ENCODE assay signal across 22 cellular contexts in genomic region chr1:237227507-237227906, GRCh38.
DNase-seq lines count a peak whose midpoint lies in the region; ATAC-seq, FAIRE-seq and TF ChIP-seq lines count a peak whose summit lies in the region.
"Had no signal": no experiment of that assay in that cellular context is flagged by ENCODE, and none has a peak within 500 bp of the region (broad histone marks: within the 10 kb centered on the region; RNA-seq: fewer than 3 reads in every experiment).

No MANE protein-coding gene starts in this region.

- H3K9ac ChIP-seq in H1 (replicated peaks in 1 of 4; ENCODE audit: extremely low read depth in 1 of 4, low read depth in 3 of 4, low read length in 3 of 4) (no peak overlapping the region), neuronal stem cell (ENCODE audit: low read depth, low read length, poor library complexity) (no peak overlapping the region)
- H3K9ac ChIP-seq: BLaER1, GM23248 had no signal

- H3K4ac ChIP-seq in H1 (replicated peaks; ENCODE audit: insufficient read length, low read depth, low read length): no peak overlapping the region
- H3K4ac ChIP-seq in neuronal stem cell (ENCODE audit: low read length): no peak overlapping the region

- H4K91ac ChIP-seq in H1 (replicated peaks; ENCODE audit: insufficient read length, low read length) (no peak overlapping the region), neuronal stem cell (ENCODE audit: low read depth, low read length, poor library complexity) (no peak overlapping the region)

- H3K4me2 ChIP-seq in H1 (ENCODE audit: insufficient read depth in 1 of 2, low read depth in 2 of 2, low read length in 2 of 2) (no peak overlapping the region), neuronal stem cell (ENCODE audit: insufficient read depth, low read length, poor library complexity, severe bottlenecking) (no peak overlapping the region)
- H3K4me2 ChIP-seq: BLaER1 had no signal

- no peak overlapping the region for H3K27ac ChIP-seq in H1 (ENCODE audit: low read depth, low read length)
- H3K27ac ChIP-seq in neuronal stem cell (replicated peaks; ENCODE audit: low read length): no peak overlapping the region
- H3K27ac ChIP-seq: BLaER1, GM23248 had no signal

- POLR2A ChIA-PET in H1 (lab: Charles Lee; ENCODE audit: partially characterized antibody): interaction anchor here (2.8 kb wide), 1 partner anchor 12 kb away, joined by 8 read pairs; no protein-coding TSS in a partner anchor

- intact Hi-C loops in left cardiac atrium (cut with DNase I): no loop called here

- no peak overlapping the region for H3K4me3 Mint-ChIP-seq in activated naive CD8-positive, alpha-beta T cell treated with anti-CD3 and anti-CD28 coated beads for 36 hours
- H3K4me3 Mint-ChIP-seq: CD14-positive monocyte; CD4-positive, alpha-beta memory T cell; IgD-negative memory B cell had no signal

- H3K36me3 Mint-ChIP-seq in activated naive CD8-positive, alpha-beta T cell treated with anti-CD3 and anti-CD28 coated beads for 36 hours: no peaks in the 10 kb centered on the region
- H3K36me3 Mint-ChIP-seq: CD14-positive monocyte; CD4-positive, alpha-beta memory T cell; IgD-negative memory B cell had no signal

- H3K23ac ChIP-seq in H1 (ENCODE audit: insufficient read length) (no peak overlapping the region), neuronal stem cell (ENCODE audit: low read depth, low read length, poor library complexity) (no peak overlapping the region)

- H3K18ac ChIP-seq in H1 (ENCODE audit: extremely low read depth, low read length) (no peak overlapping the region), neuronal stem cell (ENCODE audit: low read length) (no peak overlapping the region)

- H3K36me3 ChIP-seq in H1 (ENCODE audit: control insufficient read depth in 2 of 4, insufficient read depth in 4 of 4, low read length in 3 of 4) (no peaks in the 10 kb centered on the region; a peak in 1 of 8 replicates), neuronal stem cell (replicated peaks in 1 of 2; ENCODE audit: control insufficient read depth in 2 of 2, insufficient read depth in 2 of 2, low read length in 2 of 2) (no peaks in the 10 kb centered on the region)
- H3K36me3 ChIP-seq: BLaER1 had no signal

- no peaks in the 10 kb centered on the region; the same call in 1 of the 2 replicates for H3K23me2 ChIP-seq in H1 (ENCODE audit: low read depth, low read length)

- H3K4me1 Mint-ChIP-seq in activated naive CD8-positive, alpha-beta T cell treated with anti-CD3 and anti-CD28 coated beads for 36 hours: no peaks in the 10 kb centered on the region
- H3K4me1 Mint-ChIP-seq: CD14-positive monocyte; CD4-positive, alpha-beta memory T cell had no signal

- H2AK5ac ChIP-seq in H1 (ENCODE audit: low read depth, low read length): no peak overlapping the region
- H2AK5ac ChIP-seq in neuronal stem cell (ENCODE audit: low read depth, low read length): no peak overlapping the region

- H4K5ac ChIP-seq in H1 (ENCODE audit: insufficient read length, low read depth, low read length): no peak overlapping the region

- no peaks in the 10 kb centered on the region for H3K4me1 ChIP-seq in H1 (replicated peaks in 1 of 4; ENCODE audit: control insufficient read depth in 3 of 4, insufficient read depth in 4 of 4, low read length in 3 of 4)
- no peaks in the 10 kb centered on the region for H3K4me1 ChIP-seq in neuronal stem cell (ENCODE audit: control insufficient read depth in 2 of 2, insufficient read depth in 1 of 2, low read depth in 1 of 2, low read length in 2 of 2)
- H3K4me1 ChIP-seq: BLaER1 had no signal

- H2BK120ac ChIP-seq in H1 (replicated peaks; ENCODE audit: low read depth, low read length) (no peak overlapping the region), neuronal stem cell (ENCODE audit: low read depth, low read length) (no peak overlapping the region)

- no peak overlapping the region for H3K56ac ChIP-seq in H1 (replicated peaks; ENCODE audit: insufficient read length, low read depth, low read length)

- no peak for TF ChIP-seq EP300 in H1 (IDR thresholded peaks at IDR 0.05; ENCODE audit: borderline replicate concordance in 1 of 2, low read depth in 2 of 2, low read length in 2 of 2)

- no peak overlapping the region for H3K4me3 ChIP-seq in H1 (ENCODE audit: extremely low read depth in 1 of 4, insufficient read depth in 2 of 4, low read depth in 3 of 4, low read length in 4 of 4)
- no peak overlapping the region for H3K4me3 ChIP-seq in neuronal stem cell (ENCODE audit: low read length in 2 of 2)
- H3K4me3 ChIP-seq: BLaER1, GM12878, GM23248 had no signal

- no peak for FAIRE-seq in H1 (lab: Jason Lieb, UNC)
- FAIRE-seq: GM12878, GM19239, HepG2 had no signal

- no peaks in the 10 kb centered on the region for H3K27me3 Mint-ChIP-seq in activated naive CD8-positive, alpha-beta T cell treated with anti-CD3 and anti-CD28 coated beads for 36 hours

- H3K79me1 ChIP-seq in H1 (ENCODE audit: low read depth, low read length) (no peaks in the 10 kb centered on the region; the same call in 1 of the 2 replicates), neuronal stem cell (ENCODE audit: low read depth, low read length) (no peaks in the 10 kb centered on the region)

- H2AFZ ChIP-seq in H1 (ENCODE audit: low read length) (no peak overlapping the region), neuronal stem cell (ENCODE audit: low read length) (no peak overlapping the region)
- H2AFZ ChIP-seq: GM23248 had no signal

- TF ChIP-seq RAD21 in H1 (IDR thresholded peaks at IDR 0.05 in 1 of 2, conservative IDR thresholded peaks at IDR 0.05 in 1 of 2; ENCODE audit: low read depth in 2 of 2, low read length in 2 of 2): no peak

- no peak for TF ChIP-seq CTCF in H1 (IDR thresholded peaks at IDR 0.05; ENCODE audit: control extremely low read depth in 1 of 3, insufficient read depth in 1 of 3, low read depth in 1 of 3, low read length in 3 of 3)

- 0 out of 2 replicates have a peak overlapping the region, but pooled peaks have one; percentile 19 for H2BK15ac ChIP-seq in H1 (ENCODE audit: low read length)
- H2BK15ac ChIP-seq in neuronal stem cell (ENCODE audit: low read length): no peak overlapping the region

- H2BK5ac ChIP-seq in H1 (ENCODE audit: low read depth, low read length): no peak overlapping the region
- H2BK5ac ChIP-seq in neuronal stem cell (ENCODE audit: low read length): no peak overlapping the region

- no peak overlapping the region for H3K27ac Mint-ChIP-seq in activated naive CD8-positive, alpha-beta T cell treated with anti-CD3 and anti-CD28 coated beads for 36 hours
- H3K27ac Mint-ChIP-seq: CD14-positive monocyte; CD4-positive, alpha-beta memory T cell; IgD-negative memory B cell had no signal

- peak; percentile 51 to 59 for ATAC-seq in left cardiac atrium
- ATAC-seq: GM12878, HCT116, HepG2 had no signal

- no peaks in the 10 kb centered on the region for H3K9me3 ChIP-seq in H1 (ENCODE audit: insufficient read depth in 2 of 2, low read depth in 1 of 2, low read length in 1 of 2)
- H3K9me3 ChIP-seq in neuronal stem cell (replicated peaks in 1 of 2; ENCODE audit: control insufficient read depth in 2 of 2, insufficient read depth in 1 of 2, low read depth in 1 of 2, low read length in 2 of 2): no peaks in the 10 kb centered on the region
- H3K9me3 ChIP-seq: BLaER1 had no signal

- no peak for TF ChIP-seq POLR2A in H1 (IDR thresholded peaks at IDR 0.05; ENCODE audit: control extremely low read depth in 1 of 2, low read depth in 2 of 2, low read length in 2 of 2)

- H3K79me2 ChIP-seq in H1 (ENCODE audit: control insufficient read depth in 1 of 2, insufficient read depth in 2 of 2, low read length in 2 of 2): no peaks in the 10 kb centered on the region; a peak in 1 of 4 replicates

- 79% methylated on average over 4 of the region's 4 CpGs; no CpG with 5 or more reads in 1 of the 2 experiments for WGBS in H1 (ENCODE audit: extremely low coverage in 1 of 2, insufficient coverage in 1 of 2, insufficient read length in 1 of 2, insufficient replicate concordance in 2 of 2, low coverage in 1 of 2, low lambda C conversion rate in 2 of 2, missing lambda C conversion rate in 1 of 2), 2 experiments
- no CpG with 5 or more reads among the region's 4 CpGs for WGBS in neuronal stem cell (ENCODE audit: extremely low coverage in 2 of 2, insufficient read length in 2 of 2, insufficient replicate concordance in 1 of 2), 2 donors

- no peaks in the 10 kb centered on the region for H4K20me1 ChIP-seq in H1 (replicated peaks in 1 of 2; ENCODE audit: control insufficient read depth in 1 of 2, insufficient read depth in 2 of 2, low read length in 2 of 2)
- H4K20me1 ChIP-seq: BLaER1 had no signal

- CTCF ChIA-PET in H1 (lab: Charles Lee; ENCODE audit: partially characterized antibody): interaction anchor here (1.0 to 1.5 kb wide), 2 partner anchors 104 to 158 kb away, joined by 3 read pairs; no protein-coding TSS in a partner anchor

- no peak overlapping the region for H4K8ac ChIP-seq in H1 (ENCODE audit: extremely low read depth, insufficient read depth, low read length)
- H4K8ac ChIP-seq in neuronal stem cell (ENCODE audit: low read depth, low read length): peak overlapping the region; percentile 58

- H3K14ac ChIP-seq in H1 (ENCODE audit: insufficient read length) (no peak overlapping the region), neuronal stem cell (ENCODE audit: low read length) (peak overlapping the region; percentile 87)

- H2BK12ac ChIP-seq in H1 (ENCODE audit: low read depth, low read length): no peak overlapping the region
- no peak overlapping the region for H2BK12ac ChIP-seq in neuronal stem cell (ENCODE audit: low read length)

- no peak overlapping the region for H2BK20ac ChIP-seq in H1 (ENCODE audit: low read length)

- no peaks in the 10 kb centered on the region for H3K27me3 ChIP-seq in H1 (replicated peaks in 1 of 4; ENCODE audit: control insufficient read depth in 3 of 4, extremely low read depth in 1 of 4, insufficient read depth in 3 of 4, low read length in 3 of 4)
- no peaks in the 10 kb centered on the region for H3K27me3 ChIP-seq in neuronal stem cell (ENCODE audit: control insufficient read depth in 3 of 3, insufficient read depth in 3 of 3, low read depth in 1 of 3, low read length in 3 of 3)
- H3K27me3 ChIP-seq: BLaER1 had no signal

- H3K9me3 Mint-ChIP-seq in activated naive CD8-positive, alpha-beta T cell treated with anti-CD3 and anti-CD28 coated beads for 36 hours: peaks cover 4% of the 10 kb centered on the region

- DNase-seq in NCI-H524 (lab: John Stamatoyannopoulos, UW): peak; percentile 38 to 60
- no peak for DNase-seq in NCI-H524 treated with DMSO at 0.1 percent for 48 hours (lab: John Stamatoyannopoulos, UW)
- DNase-seq in H1 (ENCODE audit: low read depth in 1 of 2, low spot score in 2 of 2): no peak
- peak; percentile 38 for DNase-seq in left cardiac atrium
- no peak for DNase-seq in neuronal stem cell (ENCODE audit: low spot score)
- no peak for DNase-seq in stimulated activated CD4-positive, alpha-beta T cell treated with anti-CD3 and anti-CD28 coated beads, Interleukin-4, amount 100 ng/mL, for 1 hour
- DNase-seq in NCI-H748 (lab: John Stamatoyannopoulos, UW; ENCODE audit: unreplicated experiment): no peak
- DNase-seq in activated naive CD8-positive, alpha-beta T cell treated with anti-CD3 and anti-CD28 coated beads for 36 hours: no peak
- DNase-seq: 8988T; CD4-positive, alpha-beta memory T cell; DMS53; DND-41; EL; GM23248; H7 had no signal

Comparison
In these comparisons a context has a peak if more than half of its experiments do, and no peak if none do; other contexts are left out.
1. DNase-seq: peak in NCI-H524 (2 of 2) and left cardiac atrium (single experiment); none in NCI-H524 treated with DMSO at 0.1 percent for 48 hours (single experiment), H1 (0 of 2), neuronal stem cell (single experiment), stimulated activated CD4-positive, alpha-beta T cell treated with anti-CD3 and anti-CD28 coated beads, Interleukin-4, amount 100 ng/mL, for 1 hour (single experiment), NCI-H748 (single experiment) and activated naive CD8-positive, alpha-beta T cell treated with anti-CD3 and anti-CD28 coated beads for 36 hours (single experiment).